ENCODE assay signal across 1 cellular context in the genomic region with DNA sequence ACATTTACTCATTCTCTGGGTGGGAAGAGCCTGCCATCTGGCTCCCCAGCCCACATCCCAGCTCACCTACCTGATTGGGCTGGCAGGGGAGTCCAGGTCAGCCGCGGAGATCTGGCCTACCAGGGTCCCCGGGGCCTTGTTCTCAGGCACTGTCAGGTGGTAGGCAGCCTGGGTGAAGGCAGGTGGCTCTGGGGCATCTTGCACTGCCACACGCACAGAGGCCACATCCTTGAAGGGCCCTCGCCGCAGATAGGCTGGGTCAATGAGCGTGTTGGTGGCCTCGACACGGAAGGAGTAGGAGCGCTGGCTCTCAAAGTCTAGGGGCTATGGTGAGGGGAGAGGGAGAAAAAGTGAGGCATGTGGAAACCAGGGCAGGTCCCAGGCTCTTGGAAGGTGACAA.
TF ChIP-seq lines count a peak whose summit lies in the region.

No MANE protein-coding gene starts in this region.

TF ChIP-seq in HepG2, 621 proteins besides CTCF, POLR2A, EP300 and RAD21:
- 0 out of 2 replicates have a peak, but pooled peaks have one; percentile 30 for TF ChIP-seq ZNF83 (CRISPR knock-in tag; IDR thresholded peaks at IDR 0.05; ENCODE audit: borderline replicate concordance)
- TF ChIP-seq ZNF570 (CRISPR knock-in tag; IDR thresholded peaks at IDR 0.05; ENCODE audit: borderline replicate concordance): no peak
- TF ChIP-seq ZNF546 (CRISPR knock-in tag; conservative IDR thresholded peaks at IDR 0.05): no peak
- peak; percentile 37; the same call in 1 of the 2 replicates for TF ChIP-seq ZNF333 (CRISPR knock-in tag; IDR thresholded peaks at IDR 0.05; ENCODE audit: borderline replicate concordance)
- TF ChIP-seq ZNF563 (CRISPR knock-in tag; IDR thresholded peaks at IDR 0.05): peak; percentile 31; the same call in 1 of the 2 replicates
- no peak for TF ChIP-seq SCMH1 (CRISPR knock-in tag; IDR thresholded peaks at IDR 0.05; ENCODE audit: borderline replicate concordance)
- 0 out of 2 replicates have a peak, but pooled peaks have one; percentile 23 for TF ChIP-seq BORCS8-MEF2B (CRISPR knock-in tag; IDR thresholded peaks at IDR 0.05)
- TF ChIP-seq REXO4 (CRISPR knock-in tag; IDR thresholded peaks at IDR 0.05; ENCODE audit: borderline replicate concordance): 0 out of 2 replicates have a peak, but pooled peaks have one; percentile 47
- TF ChIP-seq TERF1 (CRISPR knock-in tag; IDR thresholded peaks at IDR 0.05): peak; percentile 62; the same call in 1 of the 2 replicates
- 0 out of 2 replicates have a peak, but pooled peaks have one; percentile 44 for TF ChIP-seq ZNF768 (CRISPR knock-in tag; IDR thresholded peaks at IDR 0.05)
- TF ChIP-seq CENPT (CRISPR knock-in tag; IDR thresholded peaks at IDR 0.05; ENCODE audit: low read depth): 0 out of 2 replicates have a peak, but pooled peaks have one; percentile 37
- TF ChIP-seq, protein P1, sequence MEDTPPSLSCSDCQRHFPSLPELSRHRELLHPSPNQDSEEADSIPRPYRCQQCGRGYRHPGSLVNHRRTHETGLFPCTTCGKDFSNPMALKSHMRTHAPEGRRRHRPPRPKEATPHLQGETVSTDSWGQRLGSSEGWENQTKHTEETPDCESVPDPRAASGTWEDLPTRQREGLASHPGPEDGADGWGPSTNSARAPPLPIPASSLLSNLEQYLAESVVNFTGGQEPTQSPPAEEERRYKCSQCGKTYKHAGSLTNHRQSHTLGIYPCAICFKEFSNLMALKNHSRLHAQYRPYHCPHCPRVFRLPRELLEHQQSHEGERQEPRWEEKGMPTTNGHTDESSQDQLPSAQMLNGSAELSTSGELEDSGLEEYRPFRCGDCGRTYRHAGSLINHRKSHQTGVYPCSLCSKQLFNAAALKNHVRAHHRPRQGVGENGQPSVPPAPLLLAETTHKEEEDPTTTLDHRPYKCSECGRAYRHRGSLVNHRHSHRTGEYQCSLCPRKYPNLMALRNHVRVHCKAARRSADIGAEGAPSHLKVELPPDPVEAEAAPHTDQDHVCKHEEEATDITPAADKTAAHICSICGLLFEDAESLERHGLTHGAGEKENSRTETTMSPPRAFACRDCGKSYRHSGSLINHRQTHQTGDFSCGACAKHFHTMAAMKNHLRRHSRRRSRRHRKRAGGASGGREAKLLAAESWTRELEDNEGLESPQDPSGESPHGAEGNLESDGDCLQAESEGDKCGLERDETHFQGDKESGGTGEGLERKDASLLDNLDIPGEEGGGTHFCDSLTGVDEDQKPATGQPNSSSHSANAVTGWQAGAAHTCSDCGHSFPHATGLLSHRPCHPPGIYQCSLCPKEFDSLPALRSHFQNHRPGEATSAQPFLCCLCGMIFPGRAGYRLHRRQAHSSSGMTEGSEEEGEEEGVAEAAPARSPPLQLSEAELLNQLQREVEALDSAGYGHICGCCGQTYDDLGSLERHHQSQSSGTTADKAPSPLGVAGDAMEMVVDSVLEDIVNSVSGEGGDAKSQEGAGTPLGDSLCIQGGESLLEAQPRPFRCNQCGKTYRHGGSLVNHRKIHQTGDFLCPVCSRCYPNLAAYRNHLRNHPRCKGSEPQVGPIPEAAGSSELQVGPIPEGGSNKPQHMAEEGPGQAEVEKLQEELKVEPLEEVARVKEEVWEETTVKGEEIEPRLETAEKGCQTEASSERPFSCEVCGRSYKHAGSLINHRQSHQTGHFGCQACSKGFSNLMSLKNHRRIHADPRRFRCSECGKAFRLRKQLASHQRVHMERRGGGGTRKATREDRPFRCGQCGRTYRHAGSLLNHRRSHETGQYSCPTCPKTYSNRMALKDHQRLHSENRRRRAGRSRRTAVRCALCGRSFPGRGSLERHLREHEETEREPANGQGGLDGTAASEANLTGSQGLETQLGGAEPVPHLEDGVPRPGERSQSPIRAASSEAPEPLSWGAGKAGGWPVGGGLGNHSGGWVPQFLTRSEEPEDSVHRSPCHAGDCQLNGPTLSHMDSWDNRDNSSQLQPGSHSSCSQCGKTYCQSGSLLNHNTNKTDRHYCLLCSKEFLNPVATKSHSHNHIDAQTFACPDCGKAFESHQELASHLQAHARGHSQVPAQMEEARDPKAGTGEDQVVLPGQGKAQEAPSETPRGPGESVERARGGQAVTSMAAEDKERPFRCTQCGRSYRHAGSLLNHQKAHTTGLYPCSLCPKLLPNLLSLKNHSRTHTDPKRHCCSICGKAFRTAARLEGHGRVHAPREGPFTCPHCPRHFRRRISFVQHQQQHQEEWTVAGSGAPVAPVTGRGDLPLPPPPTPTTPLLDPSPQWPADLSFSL (CRISPR knock-in tag; IDR thresholded peaks at IDR 0.05): 0 out of 2 replicates have a peak, but pooled peaks have one; percentile 24
- 0 out of 2 replicates have a peak, but pooled peaks have one; percentile 2 for TF ChIP-seq NFYB (CRISPR knock-in tag; IDR thresholded peaks at IDR 0.05)
- TF ChIP-seq ZNF225 (CRISPR knock-in tag; IDR thresholded peaks at IDR 0.05): peak; percentile 85; the same call in 1 of the 2 replicates
- TF ChIP-seq, protein P2, sequence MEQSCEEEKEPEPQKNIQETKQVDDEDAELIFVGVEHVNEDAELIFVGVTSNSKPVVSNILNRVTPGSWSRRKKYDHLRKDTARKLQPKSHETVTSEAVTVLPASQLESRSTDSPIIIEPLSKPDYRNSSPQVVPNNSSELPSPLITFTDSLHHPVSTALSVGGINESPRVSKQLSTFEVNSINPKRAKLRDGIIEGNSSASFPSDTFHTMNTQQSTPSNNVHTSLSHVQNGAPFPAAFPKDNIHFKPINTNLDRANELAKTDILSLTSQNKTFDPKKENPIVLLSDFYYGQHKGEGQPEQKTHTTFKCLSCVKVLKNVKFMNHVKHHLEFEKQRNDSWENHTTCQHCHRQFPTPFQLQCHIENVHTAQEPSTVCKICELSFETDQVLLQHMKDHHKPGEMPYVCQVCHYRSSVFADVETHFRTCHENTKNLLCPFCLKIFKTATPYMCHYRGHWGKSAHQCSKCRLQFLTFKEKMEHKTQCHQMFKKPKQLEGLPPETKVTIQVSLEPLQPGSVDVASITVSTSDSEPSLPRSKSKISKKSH (CRISPR knock-in tag; IDR thresholded peaks at IDR 0.05; ENCODE audit: borderline replicate concordance): peak; percentile 25; the same call in 1 of the 2 replicates
- TF ChIP-seq CREBL2 (CRISPR knock-in tag; IDR thresholded peaks at IDR 0.05; ENCODE audit: borderline replicate concordance): no peak
- 0 out of 2 replicates have a peak, but pooled peaks have one; percentile 18 for TF ChIP-seq GABPB1 (CRISPR knock-in tag; IDR thresholded peaks at IDR 0.05)
TF ChIP-seq in HepG2: peak in this region for 13.
